8 cellular contexts compared by ENCODE assay signal in genomic region chr14:54566410-54567223, GRCh38. TPM values are rescaled to one million over a fixed set of nuclear protein-coding genes. Genes with fewer than 3 reads are reported as not detected.
DNase-seq lines count a peak whose midpoint lies in the region; ATAC-seq and TF ChIP-seq lines count a peak whose summit lies in the region.

Gene SAMD4A, plus strand, starts transcription at chr14:54567128. Its CDS starts 789 bp downstream, at chr14:54567917.

- DNase-seq in CD8-positive, alpha-beta T cell = peak; percentile 19 to 63 (median 50)
- DNase-seq in activated T-helper 9 cell treated with anti-CD3 and anti-CD28 coated beads, Interleukin-2, amount 50 U/mL, for 16 hours (ENCODE audit: low read depth) = peak; percentile 44
- peak; percentile 90 for DNase-seq in fibroblast of lung (ENCODE audit: low read depth in 2 of 2)
- DNase-seq in naive B cell = peak; percentile 62
- peak; percentile 30 to 82 (median 61) for DNase-seq in substantia nigra (lab: John Stamatoyannopoulos, UW)

- H3K27me3 Mint-ChIP-seq in CD8-positive, alpha-beta T cell (ENCODE audit: low read depth) = peaks cover 15% of the 10 kb centered on the region
- H3K27me3 Mint-ChIP-seq in naive B cell = no peaks in the 10 kb centered on the region

- H3K4me1 Mint-ChIP-seq in CD8-positive, alpha-beta T cell (ENCODE audit: low read depth) = peaks cover 21% of the 10 kb centered on the region
- peaks cover 18 to 33% (median 25%) of the 10 kb centered on the region in 3 donors for H3K4me1 Mint-ChIP-seq in naive B cell

- peak within 1 kb of the TSS; percentile 83 for H3K27ac Mint-ChIP-seq in CD8-positive, alpha-beta T cell
- peak within 1 kb of the TSS; percentile 95 to 100 (median 98) for H3K27ac Mint-ChIP-seq in naive B cell

- no peaks in the 10 kb centered on the region for H3K36me3 ChIP-seq in CD8-positive, alpha-beta T cell (ENCODE audit: insufficient read depth, low read length)
- peaks cover under 1% of the 10 kb centered on the region for H3K36me3 ChIP-seq in fibroblast of lung (ENCODE audit: control insufficient read depth, insufficient read depth, low read length)

- intact Hi-C loops in CD8-positive, alpha-beta T cell (cut with DNase I, micrococcal nuclease) = loop anchor here (1.0 to 10.0 kb wide), 8 partner anchors 54 to 846 kb away; partner anchors contain the start of genes ATG14 (in 1 of the 2), CDKN3 (in 1 of the 2), CNIH1 (in 1 of the 2) and MAPK1IP1L (in 1 of the 2)

- POLR2A ChIA-PET in CD8-positive, alpha-beta T cell (lab: Charles Lee) = interaction anchor here (0.8 to 1.9 kb wide), 3 partner anchors 208 to 460 kb away, joined by 5 to 7 read pairs (median 7); partner anchors contain the start of genes SOCS4 and WDHD1

- H4K20me1 ChIP-seq in fibroblast of lung (ENCODE audit: control insufficient read depth, extremely low read depth, insufficient read depth, low read length) = no peaks in the 10 kb centered on the region

- no peak for TF ChIP-seq CTCF in CD8-positive, alpha-beta T cell (IDR thresholded peaks at IDR 0.05)
- peak; percentile 37 to 40 for TF ChIP-seq CTCF in fibroblast of lung (conservative IDR thresholded peaks at IDR 0.05 in 1 of 2, IDR thresholded peaks at IDR 0.05 in 1 of 2; ENCODE audit: low read depth in 1 of 2, low read length in 2 of 2)

- peaks cover 15% of the 10 kb centered on the region for H3K4me1 ChIP-seq in CD8-positive, alpha-beta T cell (ENCODE audit: insufficient read depth, low read length)
- peaks cover 11% of the 10 kb centered on the region for H3K4me1 ChIP-seq in fibroblast of lung (ENCODE audit: control insufficient read depth, extremely low read depth, insufficient read depth, low read length)

- peaks cover 50% of the 10 kb centered on the region for H3K79me2 ChIP-seq in fibroblast of lung (ENCODE audit: control insufficient read depth, insufficient read depth, low read length)

- no peaks in the 10 kb centered on the region for H3K36me3 Mint-ChIP-seq in CD8-positive, alpha-beta T cell
- H3K36me3 Mint-ChIP-seq in naive B cell = peaks cover 0 to under 1% of the 10 kb centered on the region in 2 donors

- peak within 1 kb of the TSS; percentile 12 for H3K27ac ChIP-seq in CD8-positive, alpha-beta T cell (ENCODE audit: low read depth, low read length)
- H3K27ac ChIP-seq in fibroblast of lung (ENCODE audit: insufficient read depth, low read length) (peak within 1 kb of the TSS; percentile 95), substantia nigra (ENCODE audit: low read depth, low read length, poor library complexity, severe bottlenecking) (peak within 1 kb of the TSS; percentile 83)

- CTCF ChIA-PET in CD8-positive, alpha-beta T cell (lab: Charles Lee) = interaction anchor here (0.9 to 7.7 kb wide), 8 partner anchors 16 to 336 kb away, joined by 3 to 169 read pairs (median 4); partner anchors contain the start of gene GCH1

- peak within 1 kb of the TSS; percentile 40 for H3K4me2 ChIP-seq in fibroblast of lung (ENCODE audit: extremely low read depth, insufficient read depth, low read length)

- H3K27me3 ChIP-seq in CD8-positive, alpha-beta T cell (ENCODE audit: insufficient read depth, low read length) = no peaks in the 10 kb centered on the region
- H3K27me3 ChIP-seq in fibroblast of lung (ENCODE audit: control insufficient read depth, insufficient read depth, low read length) = no peaks in the 10 kb centered on the region

- H3K4me3 Mint-ChIP-seq in CD8-positive, alpha-beta T cell = peak within 1 kb of the TSS; percentile 93
- peak within 1 kb of the TSS; percentile 97 to 100 (median 99) for H3K4me3 Mint-ChIP-seq in naive B cell

- H3K9ac ChIP-seq in fibroblast of lung (ENCODE audit: insufficient read depth, low read length) = peak within 1 kb of the TSS; percentile 98

- ATAC-seq in CD8-positive, alpha-beta T cell = peak; percentile 36
- ATAC-seq in GM19397 (IDR thresholded peaks at IDR 0.05; ENCODE audit: unreplicated experiment) (peak; percentile 38), HG03558 (IDR thresholded peaks at IDR 0.05; ENCODE audit: extremely low read depth, unreplicated experiment) (peak; percentile 8), naive B cell (ENCODE audit: low read depth in 2 of 2) (peak; percentile 27 to 32)

- H3K9me3 Mint-ChIP-seq in CD8-positive, alpha-beta T cell = no peaks in the 10 kb centered on the region
- H3K9me3 Mint-ChIP-seq in naive B cell = no peaks in the 10 kb centered on the region

- no peaks in the 10 kb centered on the region for H3K9me3 ChIP-seq in CD8-positive, alpha-beta T cell (ENCODE audit: low read length)
- H3K9me3 ChIP-seq in fibroblast of lung (ENCODE audit: control insufficient read depth, insufficient read depth, low read depth, low read length) = no peaks in the 10 kb centered on the region

- no peak within 1 kb of the TSS for H2AFZ ChIP-seq in fibroblast of lung (ENCODE audit: low read length)

- peak within 1 kb of the TSS; percentile 84 for H3K4me3 ChIP-seq in CD8-positive, alpha-beta T cell (ENCODE audit: low read depth, low read length)
- H3K4me3 ChIP-seq in fibroblast of lung (replicated peaks in 1 of 4; ENCODE audit: control extremely low read depth in 1 of 4, insufficient read depth in 1 of 4, low read depth in 3 of 4, low read length in 4 of 4) = peak within 1 kb of the TSS; percentile 70 to 88 (median 80)

TF ChIP-seq in PFSK-1, 5 proteins besides CTCF, POLR2A, EP300 and RAD21:
- TF ChIP-seq REST (IDR thresholded peaks at IDR 0.05; ENCODE audit: insufficient read depth in 1 of 2, low read depth in 2 of 2, low read length in 2 of 2) (no peak), TAF1 (IDR thresholded peaks at IDR 0.05; ENCODE audit: borderline replicate concordance, insufficient read depth, low read length) (0 out of 2 replicates have a peak, but pooled peaks have one; percentile 15), FOXP2 (optimal IDR thresholded peaks at IDR 0.05; ENCODE audit: borderline replicate concordance, extremely low read depth, extremely low read length, insufficient read depth) (no peak), POLR2AphosphoS5 (IDR thresholded peaks at IDR 0.05; ENCODE audit: low read depth, low read length) (peak; percentile 30; the same call in 1 of the 2 replicates), SIN3A (IDR thresholded peaks at IDR 0.05; ENCODE audit: borderline replicate concordance, insufficient read depth, low read length) (peak; percentile 15; the same call in 1 of the 2 replicates)

RNA-seq across cellular contexts. Expression of gene SAMD4A, which starts in this region (rescaled TPM):
- 1 to 10 TPM; 1.6 to 2.0 TPM for total RNA-seq in CD8-positive, alpha-beta T cell
- polyA plus RNA-seq in PFSK-1 (2012; ENCODE audit: insufficient read length, low read depth) = 10.9 TPM
- total RNA-seq in fibroblast of lung = 25.9 and 39.8 TPM in 2 replicates
- polyA plus RNA-seq in fibroblast of lung (9.3 and 12.2 TPM in 2 replicates), naive B cell (ENCODE audit: low read depth in 6 of 6) (1 to 10 TPM in 4 of 6 donors, under 1 TPM in 1, not detected in 1; 0.84 to 2.1 (median 1.2) TPM)
- 25.1 and 29.4 TPM in 2 replicates for polyA plus RNA-seq in fibroblast of lung (2012)
- polyA minus RNA-seq in fibroblast of lung (ENCODE audit: low replicate concordance) = 52.1 and 114 TPM in 2 replicates

Comparison
In these comparisons a context has a peak if more than half of its experiments do, and no peak if none do; other contexts are left out.
1. Peak in every context shown above with its lines: DNase-seq, ATAC-seq, H3K4me3 ChIP-seq and H3K27ac ChIP-seq.
2. H3K27ac ChIP-seq: peak in every context shown above with its lines; median percentile 95 in fibroblast of lung; 83 in substantia nigra; 12 in CD8-positive, alpha-beta T cell.